ENCODE assay signal across 1 cellular context in the genomic region with DNA sequence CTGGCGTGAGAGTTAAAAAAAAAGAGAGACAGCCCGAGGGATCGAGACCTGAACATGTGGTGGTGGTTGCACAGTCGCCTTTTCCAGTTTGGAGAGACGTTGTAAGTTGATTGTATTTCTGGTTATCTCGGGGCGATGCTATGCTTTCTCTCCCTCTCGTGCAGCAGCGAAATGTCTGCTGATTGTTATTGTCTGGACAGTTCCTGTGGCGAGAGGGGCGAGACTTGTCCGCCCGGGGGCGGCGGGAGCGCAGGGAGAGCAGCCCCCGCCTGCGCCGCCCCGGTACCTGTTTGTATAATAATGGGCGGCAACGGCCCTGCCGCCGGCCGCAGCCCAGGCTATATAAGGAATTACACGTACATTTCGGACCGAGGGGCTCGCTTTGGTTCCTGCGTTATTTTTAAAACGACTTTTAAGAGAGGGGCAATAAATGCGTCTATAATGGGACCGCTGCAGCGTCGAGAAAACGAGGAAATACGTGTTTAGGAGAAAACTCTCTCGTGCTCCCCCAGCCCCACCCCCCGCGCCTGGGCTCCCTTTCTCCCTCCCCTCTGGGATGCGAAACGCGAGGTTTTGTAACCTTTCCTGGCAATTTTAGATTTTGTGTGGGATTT.
A peak's percentile ranks its signal among the peaks of the same experiment; 100 is the strongest.
TF ChIP-seq lines count a peak whose summit lies in the region.

No MANE protein-coding gene starts in this region.

TF ChIP-seq in HepG2, 621 proteins besides CTCF, POLR2A, EP300 and RAD21 (continued from another document and continues in another):
- TF ChIP-seq, protein P1, sequence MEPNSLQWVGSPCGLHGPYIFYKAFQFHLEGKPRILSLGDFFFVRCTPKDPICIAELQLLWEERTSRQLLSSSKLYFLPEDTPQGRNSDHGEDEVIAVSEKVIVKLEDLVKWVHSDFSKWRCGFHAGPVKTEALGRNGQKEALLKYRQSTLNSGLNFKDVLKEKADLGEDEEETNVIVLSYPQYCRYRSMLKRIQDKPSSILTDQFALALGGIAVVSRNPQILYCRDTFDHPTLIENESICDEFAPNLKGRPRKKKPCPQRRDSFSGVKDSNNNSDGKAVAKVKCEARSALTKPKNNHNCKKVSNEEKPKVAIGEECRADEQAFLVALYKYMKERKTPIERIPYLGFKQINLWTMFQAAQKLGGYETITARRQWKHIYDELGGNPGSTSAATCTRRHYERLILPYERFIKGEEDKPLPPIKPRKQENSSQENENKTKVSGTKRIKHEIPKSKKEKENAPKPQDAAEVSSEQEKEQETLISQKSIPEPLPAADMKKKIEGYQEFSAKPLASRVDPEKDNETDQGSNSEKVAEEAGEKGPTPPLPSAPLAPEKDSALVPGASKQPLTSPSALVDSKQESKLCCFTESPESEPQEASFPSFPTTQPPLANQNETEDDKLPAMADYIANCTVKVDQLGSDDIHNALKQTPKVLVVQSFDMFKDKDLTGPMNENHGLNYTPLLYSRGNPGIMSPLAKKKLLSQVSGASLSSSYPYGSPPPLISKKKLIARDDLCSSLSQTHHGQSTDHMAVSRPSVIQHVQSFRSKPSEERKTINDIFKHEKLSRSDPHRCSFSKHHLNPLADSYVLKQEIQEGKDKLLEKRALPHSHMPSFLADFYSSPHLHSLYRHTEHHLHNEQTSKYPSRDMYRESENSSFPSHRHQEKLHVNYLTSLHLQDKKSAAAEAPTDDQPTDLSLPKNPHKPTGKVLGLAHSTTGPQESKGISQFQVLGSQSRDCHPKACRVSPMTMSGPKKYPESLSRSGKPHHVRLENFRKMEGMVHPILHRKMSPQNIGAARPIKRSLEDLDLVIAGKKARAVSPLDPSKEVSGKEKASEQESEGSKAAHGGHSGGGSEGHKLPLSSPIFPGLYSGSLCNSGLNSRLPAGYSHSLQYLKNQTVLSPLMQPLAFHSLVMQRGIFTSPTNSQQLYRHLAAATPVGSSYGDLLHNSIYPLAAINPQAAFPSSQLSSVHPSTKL (CRISPR knock-in tag; IDR thresholded peaks at IDR 0.05), result peak; percentile 44
- TF ChIP-seq ZNF30 (CRISPR knock-in tag; IDR thresholded peaks at IDR 0.05), result no peak
- TF ChIP-seq KDM2A (CRISPR knock-in tag; IDR thresholded peaks at IDR 0.05; ENCODE audit: borderline replicate concordance, low read depth), result peak; percentile 81
- TF ChIP-seq ETV5 (CRISPR knock-in tag; IDR thresholded peaks at IDR 0.05; ENCODE audit: borderline replicate concordance), result peak; percentile 21; the same call in 1 of the 2 replicates
- no peak for TF ChIP-seq BRD4 (CRISPR knock-in tag; IDR thresholded peaks at IDR 0.05)
- no peak for TF ChIP-seq ZNF251 (CRISPR knock-in tag; IDR thresholded peaks at IDR 0.05)
- TF ChIP-seq, protein P2, sequence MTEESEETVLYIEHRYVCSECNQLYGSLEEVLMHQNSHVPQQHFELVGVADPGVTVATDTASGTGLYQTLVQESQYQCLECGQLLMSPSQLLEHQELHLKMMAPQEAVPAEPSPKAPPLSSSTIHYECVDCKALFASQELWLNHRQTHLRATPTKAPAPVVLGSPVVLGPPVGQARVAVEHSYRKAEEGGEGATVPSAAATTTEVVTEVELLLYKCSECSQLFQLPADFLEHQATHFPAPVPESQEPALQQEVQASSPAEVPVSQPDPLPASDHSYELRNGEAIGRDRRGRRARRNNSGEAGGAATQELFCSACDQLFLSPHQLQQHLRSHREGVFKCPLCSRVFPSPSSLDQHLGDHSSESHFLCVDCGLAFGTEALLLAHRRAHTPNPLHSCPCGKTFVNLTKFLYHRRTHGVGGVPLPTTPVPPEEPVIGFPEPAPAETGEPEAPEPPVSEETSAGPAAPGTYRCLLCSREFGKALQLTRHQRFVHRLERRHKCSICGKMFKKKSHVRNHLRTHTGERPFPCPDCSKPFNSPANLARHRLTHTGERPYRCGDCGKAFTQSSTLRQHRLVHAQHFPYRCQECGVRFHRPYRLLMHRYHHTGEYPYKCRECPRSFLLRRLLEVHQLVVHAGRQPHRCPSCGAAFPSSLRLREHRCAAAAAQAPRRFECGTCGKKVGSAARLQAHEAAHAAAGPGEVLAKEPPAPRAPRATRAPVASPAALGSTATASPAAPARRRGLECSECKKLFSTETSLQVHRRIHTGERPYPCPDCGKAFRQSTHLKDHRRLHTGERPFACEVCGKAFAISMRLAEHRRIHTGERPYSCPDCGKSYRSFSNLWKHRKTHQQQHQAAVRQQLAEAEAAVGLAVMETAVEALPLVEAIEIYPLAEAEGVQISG (CRISPR knock-in tag; IDR thresholded peaks at IDR 0.05), result peak; percentile 30; the same call in 1 of the 2 replicates
- no peak for TF ChIP-seq POLR2G (IDR thresholded peaks at IDR 0.05; ENCODE audit: low read depth, low read length)
- TF ChIP-seq MXD4 (CRISPR knock-in tag; IDR thresholded peaks at IDR 0.05), result peak; percentile 20; the same call in 1 of the 2 replicates
- TF ChIP-seq FOXO1 (CRISPR knock-in tag; IDR thresholded peaks at IDR 0.05), result 0 out of 2 replicates have a peak, but pooled peaks have one; percentile 6
- TF ChIP-seq, protein P3, sequence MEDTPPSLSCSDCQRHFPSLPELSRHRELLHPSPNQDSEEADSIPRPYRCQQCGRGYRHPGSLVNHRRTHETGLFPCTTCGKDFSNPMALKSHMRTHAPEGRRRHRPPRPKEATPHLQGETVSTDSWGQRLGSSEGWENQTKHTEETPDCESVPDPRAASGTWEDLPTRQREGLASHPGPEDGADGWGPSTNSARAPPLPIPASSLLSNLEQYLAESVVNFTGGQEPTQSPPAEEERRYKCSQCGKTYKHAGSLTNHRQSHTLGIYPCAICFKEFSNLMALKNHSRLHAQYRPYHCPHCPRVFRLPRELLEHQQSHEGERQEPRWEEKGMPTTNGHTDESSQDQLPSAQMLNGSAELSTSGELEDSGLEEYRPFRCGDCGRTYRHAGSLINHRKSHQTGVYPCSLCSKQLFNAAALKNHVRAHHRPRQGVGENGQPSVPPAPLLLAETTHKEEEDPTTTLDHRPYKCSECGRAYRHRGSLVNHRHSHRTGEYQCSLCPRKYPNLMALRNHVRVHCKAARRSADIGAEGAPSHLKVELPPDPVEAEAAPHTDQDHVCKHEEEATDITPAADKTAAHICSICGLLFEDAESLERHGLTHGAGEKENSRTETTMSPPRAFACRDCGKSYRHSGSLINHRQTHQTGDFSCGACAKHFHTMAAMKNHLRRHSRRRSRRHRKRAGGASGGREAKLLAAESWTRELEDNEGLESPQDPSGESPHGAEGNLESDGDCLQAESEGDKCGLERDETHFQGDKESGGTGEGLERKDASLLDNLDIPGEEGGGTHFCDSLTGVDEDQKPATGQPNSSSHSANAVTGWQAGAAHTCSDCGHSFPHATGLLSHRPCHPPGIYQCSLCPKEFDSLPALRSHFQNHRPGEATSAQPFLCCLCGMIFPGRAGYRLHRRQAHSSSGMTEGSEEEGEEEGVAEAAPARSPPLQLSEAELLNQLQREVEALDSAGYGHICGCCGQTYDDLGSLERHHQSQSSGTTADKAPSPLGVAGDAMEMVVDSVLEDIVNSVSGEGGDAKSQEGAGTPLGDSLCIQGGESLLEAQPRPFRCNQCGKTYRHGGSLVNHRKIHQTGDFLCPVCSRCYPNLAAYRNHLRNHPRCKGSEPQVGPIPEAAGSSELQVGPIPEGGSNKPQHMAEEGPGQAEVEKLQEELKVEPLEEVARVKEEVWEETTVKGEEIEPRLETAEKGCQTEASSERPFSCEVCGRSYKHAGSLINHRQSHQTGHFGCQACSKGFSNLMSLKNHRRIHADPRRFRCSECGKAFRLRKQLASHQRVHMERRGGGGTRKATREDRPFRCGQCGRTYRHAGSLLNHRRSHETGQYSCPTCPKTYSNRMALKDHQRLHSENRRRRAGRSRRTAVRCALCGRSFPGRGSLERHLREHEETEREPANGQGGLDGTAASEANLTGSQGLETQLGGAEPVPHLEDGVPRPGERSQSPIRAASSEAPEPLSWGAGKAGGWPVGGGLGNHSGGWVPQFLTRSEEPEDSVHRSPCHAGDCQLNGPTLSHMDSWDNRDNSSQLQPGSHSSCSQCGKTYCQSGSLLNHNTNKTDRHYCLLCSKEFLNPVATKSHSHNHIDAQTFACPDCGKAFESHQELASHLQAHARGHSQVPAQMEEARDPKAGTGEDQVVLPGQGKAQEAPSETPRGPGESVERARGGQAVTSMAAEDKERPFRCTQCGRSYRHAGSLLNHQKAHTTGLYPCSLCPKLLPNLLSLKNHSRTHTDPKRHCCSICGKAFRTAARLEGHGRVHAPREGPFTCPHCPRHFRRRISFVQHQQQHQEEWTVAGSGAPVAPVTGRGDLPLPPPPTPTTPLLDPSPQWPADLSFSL (CRISPR knock-in tag; IDR thresholded peaks at IDR 0.05), result no peak
- no peak for TF ChIP-seq CBX1 (IDR thresholded peaks at IDR 0.05; ENCODE audit: low read depth)
- TF ChIP-seq KDM1A (CRISPR knock-in tag; IDR thresholded peaks at IDR 0.05), result no peak
- no peak for TF ChIP-seq ZNF556 (CRISPR knock-in tag; IDR thresholded peaks at IDR 0.05; ENCODE audit: borderline replicate concordance)
- TF ChIP-seq, protein P4, sequence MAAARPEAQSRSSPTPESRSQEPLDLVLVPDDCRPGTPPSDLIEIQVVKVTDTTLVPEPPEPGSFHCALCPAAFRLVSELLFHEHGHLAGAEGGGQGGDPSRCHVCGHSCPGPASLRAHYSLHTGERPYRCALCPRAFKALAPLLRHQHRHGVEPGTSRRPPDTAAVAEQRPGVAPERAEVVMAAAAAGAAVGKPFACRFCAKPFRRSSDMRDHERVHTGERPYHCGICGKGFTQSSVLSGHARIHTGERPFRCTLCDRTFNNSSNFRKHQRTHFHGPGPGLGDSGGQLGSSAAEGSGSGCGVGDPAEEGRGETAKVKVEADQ (CRISPR knock-in tag; IDR thresholded peaks at IDR 0.05; ENCODE audit: borderline replicate concordance), result no peak
- TF ChIP-seq, protein P5, sequence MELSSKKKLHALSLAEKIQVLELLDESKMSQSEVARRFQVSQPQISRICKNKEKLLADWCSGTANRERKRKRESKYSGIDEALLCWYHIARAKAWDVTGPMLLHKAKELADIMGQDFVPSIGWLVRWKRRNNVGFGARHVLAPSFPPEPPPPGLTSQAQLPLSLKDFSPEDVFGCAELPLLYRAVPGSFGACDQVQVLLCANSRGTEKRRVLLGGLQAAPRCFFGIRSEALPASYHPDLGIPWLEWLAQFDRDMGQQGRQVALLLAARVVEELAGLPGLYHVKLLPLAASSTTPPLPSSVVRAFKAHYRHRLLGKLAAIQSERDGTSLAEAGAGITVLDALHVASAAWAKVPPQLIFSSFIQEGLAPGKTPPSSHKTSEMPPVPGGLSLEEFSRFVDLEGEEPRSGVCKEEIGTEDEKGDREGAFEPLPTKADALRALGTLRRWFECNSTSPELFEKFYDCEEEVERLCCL (CRISPR knock-in tag; IDR thresholded peaks at IDR 0.05; ENCODE audit: borderline replicate concordance), result no peak
- TF ChIP-seq MAZ (IDR thresholded peaks at IDR 0.05; ENCODE audit: borderline replicate concordance, low read depth, low read length), result 0 out of 2 replicates have a peak, but pooled peaks have one; percentile 20
- TF ChIP-seq MAZ (CRISPR knock-in tag; IDR thresholded peaks at IDR 0.05; ENCODE audit: low read depth), result no peak
- TF ChIP-seq, protein P6, sequence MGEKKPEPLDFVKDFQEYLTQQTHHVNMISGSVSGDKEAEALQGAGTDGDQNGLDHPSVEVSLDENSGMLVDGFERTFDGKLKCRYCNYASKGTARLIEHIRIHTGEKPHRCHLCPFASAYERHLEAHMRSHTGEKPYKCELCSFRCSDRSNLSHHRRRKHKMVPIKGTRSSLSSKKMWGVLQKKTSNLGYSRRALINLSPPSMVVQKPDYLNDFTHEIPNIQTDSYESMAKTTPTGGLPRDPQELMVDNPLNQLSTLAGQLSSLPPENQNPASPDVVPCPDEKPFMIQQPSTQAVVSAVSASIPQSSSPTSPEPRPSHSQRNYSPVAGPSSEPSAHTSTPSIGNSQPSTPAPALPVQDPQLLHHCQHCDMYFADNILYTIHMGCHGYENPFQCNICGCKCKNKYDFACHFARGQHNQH (CRISPR knock-in tag; IDR thresholded peaks at IDR 0.05), result peak; percentile 62; the same call in 1 of the 2 replicates
- no peak for TF ChIP-seq HCFC1 (IDR thresholded peaks at IDR 0.05; ENCODE audit: low read depth, low read length)
- no peak for TF ChIP-seq ZNF557 (CRISPR knock-in tag; IDR thresholded peaks at IDR 0.05)
- no peak for TF ChIP-seq ZNF775 (CRISPR knock-in tag; IDR thresholded peaks at IDR 0.05; ENCODE audit: borderline replicate concordance)
- TF ChIP-seq ZNF234 (CRISPR knock-in tag; conservative IDR thresholded peaks at IDR 0.05), result no peak
- TF ChIP-seq NFE2L2 (IDR thresholded peaks at IDR 0.05; ENCODE audit: low read length), result no peak
- TF ChIP-seq SIN3A (IDR thresholded peaks at IDR 0.05; ENCODE audit: borderline replicate concordance, low read depth, low read length), result 0 out of 2 replicates have a peak, but pooled peaks have one; percentile 23
- TF ChIP-seq, protein P7, sequence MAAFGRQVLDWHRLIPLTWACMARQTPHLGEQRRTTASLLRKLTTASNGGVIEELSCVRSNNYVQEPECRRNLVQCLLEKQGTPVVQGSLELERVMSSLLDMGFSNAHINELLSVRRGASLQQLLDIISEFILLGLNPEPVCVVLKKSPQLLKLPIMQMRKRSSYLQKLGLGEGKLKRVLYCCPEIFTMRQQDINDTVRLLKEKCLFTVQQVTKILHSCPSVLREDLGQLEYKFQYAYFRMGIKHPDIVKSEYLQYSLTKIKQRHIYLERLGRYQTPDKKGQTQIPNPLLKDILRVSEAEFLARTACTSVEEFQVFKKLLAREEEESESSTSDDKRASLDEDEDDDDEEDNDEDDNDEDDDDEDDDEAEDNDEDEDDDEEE (CRISPR knock-in tag; IDR thresholded peaks at IDR 0.05), result no peak
- TF ChIP-seq, protein P8, sequence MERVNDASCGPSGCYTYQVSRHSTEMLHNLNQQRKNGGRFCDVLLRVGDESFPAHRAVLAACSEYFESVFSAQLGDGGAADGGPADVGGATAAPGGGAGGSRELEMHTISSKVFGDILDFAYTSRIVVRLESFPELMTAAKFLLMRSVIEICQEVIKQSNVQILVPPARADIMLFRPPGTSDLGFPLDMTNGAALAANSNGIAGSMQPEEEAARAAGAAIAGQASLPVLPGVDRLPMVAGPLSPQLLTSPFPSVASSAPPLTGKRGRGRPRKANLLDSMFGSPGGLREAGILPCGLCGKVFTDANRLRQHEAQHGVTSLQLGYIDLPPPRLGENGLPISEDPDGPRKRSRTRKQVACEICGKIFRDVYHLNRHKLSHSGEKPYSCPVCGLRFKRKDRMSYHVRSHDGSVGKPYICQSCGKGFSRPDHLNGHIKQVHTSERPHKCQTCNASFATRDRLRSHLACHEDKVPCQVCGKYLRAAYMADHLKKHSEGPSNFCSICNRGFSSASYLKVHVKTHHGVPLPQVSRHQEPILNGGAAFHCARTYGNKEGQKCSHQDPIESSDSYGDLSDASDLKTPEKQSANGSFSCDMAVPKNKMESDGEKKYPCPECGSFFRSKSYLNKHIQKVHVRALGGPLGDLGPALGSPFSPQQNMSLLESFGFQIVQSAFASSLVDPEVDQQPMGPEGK (CRISPR knock-in tag; IDR thresholded peaks at IDR 0.05), result peak; percentile 97
- no peak for TF ChIP-seq NR1H2 (CRISPR knock-in tag; IDR thresholded peaks at IDR 0.05; ENCODE audit: borderline replicate concordance, low read depth)
